27 cellular contexts compared by ENCODE assay signal in genomic region chr13:21747456-21747855, GRCh38.
"Had no signal": no experiment of that assay in that cellular context is flagged by ENCODE, and none has a peak within 500 bp of the region (broad histone marks: within the 10 kb centered on the region; RNA-seq: fewer than 3 reads in every experiment).

No MANE protein-coding gene starts in this region.

- H3K27ac Mint-ChIP-seq: activated CD4-positive, alpha-beta T cell treated with anti-CD3 and anti-CD28 coated beads for 36 hours; activated naive CD4-positive, alpha-beta T cell treated with anti-CD3 and anti-CD28 coated beads for 36 hours; activated naive CD8-positive, alpha-beta T cell treated with anti-CD3 and anti-CD28 coated beads for 36 hours; activated T-helper 1 cell treated with anti-CD3 and anti-CD28 coated beads, Interleukin-12 subunit alpha, Interleukin-12 subunit beta, Interleukin-2, Interleukin-4 antibody, amounts not matched to agents 30 ng/mL and 10 ng/mL and 1 ng/mL, durations not matched to agents 14 hours and 24 hours and 36 hours; natural killer cell treated with Interleukin-12 subunit alpha and Interleukin-12 subunit beta and Interleukin-15 and Interleukin-18, amount 100 ng/mL, for 72 hours; progenitor cell of endocrine pancreas; stimulated activated memory B cell treated with anti-CD40 and anti-IgM and Interleukin-4, amounts not matched to agents 10 μg/mL and 1 μg/mL and 100 μg/mL, for 72 hours; stimulated activated naive CD8-positive, alpha-beta T cell treated with anti-CD3 and anti-CD28 coated beads, Interleukin-15, amount 100 ng/mL, for 72 hours had no signal

- H3K4me3 ChIP-seq: adrenal gland, ascending aorta, heart right ventricle, lower lobe of right lung, mucosa of descending colon, skin epidermis had no signal

- H3K27me3 ChIP-seq: adrenal gland, ascending aorta, brain microvascular endothelial cell, heart right ventricle had no signal

- FAIRE-seq: endothelial cell of umbilical vein had no signal

- H3K4me3 Mint-ChIP-seq: activated CD4-positive, alpha-beta T cell treated with anti-CD3 and anti-CD28 coated beads for 36 hours; activated naive CD4-positive, alpha-beta T cell treated with anti-CD3 and anti-CD28 coated beads for 36 hours; activated naive CD8-positive, alpha-beta T cell treated with anti-CD3 and anti-CD28 coated beads for 36 hours; activated T-helper 1 cell treated with anti-CD3 and anti-CD28 coated beads, Interleukin-12 subunit alpha, Interleukin-12 subunit beta, Interleukin-2, Interleukin-4 antibody, amounts not matched to agents 30 ng/mL and 10 ng/mL and 1 ng/mL, durations not matched to agents 14 hours and 24 hours and 36 hours; natural killer cell treated with Interleukin-12 subunit alpha and Interleukin-12 subunit beta and Interleukin-15 and Interleukin-18, amount 100 ng/mL, for 72 hours; stimulated activated memory B cell treated with anti-CD40 and anti-IgM and Interleukin-4, amounts not matched to agents 10 μg/mL and 1 μg/mL and 100 μg/mL, for 72 hours; stimulated activated naive CD8-positive, alpha-beta T cell treated with anti-CD3 and anti-CD28 coated beads, Interleukin-15, amount 100 ng/mL, for 72 hours had no signal

- H3K4me1 Mint-ChIP-seq: activated CD4-positive, alpha-beta T cell treated with anti-CD3 and anti-CD28 coated beads for 36 hours; activated naive CD8-positive, alpha-beta T cell treated with anti-CD3 and anti-CD28 coated beads for 36 hours; stimulated activated memory B cell treated with anti-CD40 and anti-IgM and Interleukin-4, amounts not matched to agents 10 μg/mL and 1 μg/mL and 100 μg/mL, for 72 hours; stimulated activated naive CD8-positive, alpha-beta T cell treated with anti-CD3 and anti-CD28 coated beads, Interleukin-15, amount 100 ng/mL, for 72 hours had no signal

- H3K36me3 Mint-ChIP-seq: activated naive CD8-positive, alpha-beta T cell treated with anti-CD3 and anti-CD28 coated beads for 36 hours; natural killer cell treated with Interleukin-12 subunit alpha and Interleukin-12 subunit beta and Interleukin-15 and Interleukin-18, amount 100 ng/mL, for 72 hours; stimulated activated memory B cell treated with anti-CD40 and anti-IgM and Interleukin-4, amounts not matched to agents 10 μg/mL and 1 μg/mL and 100 μg/mL, for 72 hours had no signal

- H3K4me1 ChIP-seq: adrenal gland, ascending aorta, heart right ventricle, lower lobe of right lung had no signal

- H3K27me3 Mint-ChIP-seq: stimulated activated memory B cell treated with anti-CD40 and anti-IgM and Interleukin-4, amounts not matched to agents 10 μg/mL and 1 μg/mL and 100 μg/mL, for 72 hours had no signal

- H3K36me3 ChIP-seq: adrenal gland, ascending aorta, brain microvascular endothelial cell, heart right ventricle, lower lobe of right lung had no signal

- DNase-seq: activated CD4-positive, alpha-beta T cell treated with anti-CD3 and anti-CD28 coated beads for 36 hours; activated CD4-positive, alpha-beta T cell treated with anti-CD3 and anti-CD28 coated beads, Interleukin-2, amount 50 U/mL, for 48 hours; activated CD4-positive, CD25-positive, alpha-beta regulatory T cell; activated CD8-positive, alpha-beta memory T cell treated with anti-CD3 and anti-CD28 coated beads, Interleukin-2, amount 50 U/mL, for 4 hours; activated effector memory CD4-positive, alpha-beta T cell treated with anti-CD3 and anti-CD28 coated beads, Interleukin-2, amount 50 U/mL, for 16 hours; activated naive CD4-positive, alpha-beta T cell treated with anti-CD3 and anti-CD28 coated beads for 36 hours; activated naive CD8-positive, alpha-beta T cell treated with anti-CD3 and anti-CD28 coated beads for 36 hours; activated T-cell treated with anti-CD3 and anti-CD28 coated beads, Interleukin-2, amount 50 U/mL, for 1 hour; adrenal gland; brain microvascular endothelial cell; caudate nucleus; cortex of kidney; foreskin fibroblast; heart right ventricle; lower lobe of right lung; mucosa of descending colon; stimulated activated CD4-positive, alpha-beta T cell treated with anti-CD3 and anti-CD28 coated beads, Interleukin-4, amount 100 ng/mL, for 4 hours; stimulated activated CD8-positive, alpha-beta memory T cell treated with anti-CD3 and anti-CD28 coated beads, Interleukin-4, amount 100 ng/mL, for 48 hours; stimulated activated naive CD8-positive, alpha-beta T cell treated with anti-CD3 and anti-CD28 coated beads, Interleukin-15, amount 100 ng/mL, for 72 hours; substantia nigra had no signal

- H3K9me3 Mint-ChIP-seq: activated naive CD4-positive, alpha-beta T cell treated with anti-CD3 and anti-CD28 coated beads for 36 hours; activated T-helper 1 cell treated with anti-CD3 and anti-CD28 coated beads, Interleukin-12 subunit alpha, Interleukin-12 subunit beta, Interleukin-2, Interleukin-4 antibody, amounts not matched to agents 30 ng/mL and 10 ng/mL and 1 ng/mL, durations not matched to agents 14 hours and 24 hours and 36 hours; natural killer cell treated with Interleukin-12 subunit alpha and Interleukin-12 subunit beta and Interleukin-15 and Interleukin-18, amount 100 ng/mL, for 72 hours; stimulated activated naive CD8-positive, alpha-beta T cell treated with anti-CD3 and anti-CD28 coated beads, Interleukin-15, amount 100 ng/mL, for 72 hours had no signal

- H3K27ac ChIP-seq: adrenal gland, ascending aorta, brain microvascular endothelial cell, heart right ventricle, lower lobe of right lung, skin epidermis had no signal

- H3K9me3 ChIP-seq: adrenal gland, ascending aorta, lower lobe of right lung, mucosa of descending colon had no signal
